8 cellular contexts compared by ENCODE assay signal in genomic region chr3:52197499-52197841, GRCh38. TPM values are rescaled to one million over a fixed set of nuclear protein-coding genes. Genes with fewer than 3 reads are reported as not detected.
DNase-seq lines count a peak whose midpoint lies in the region; ATAC-seq and TF ChIP-seq lines count a peak whose summit lies in the region.

No MANE protein-coding gene starts in this region.

- peaks cover 29 to 33% (median 31%) of the 10 kb centered on the region in 3 donors for H3K4me1 Mint-ChIP-seq in naive B cell

- peaks cover 2 to 10% of the 10 kb centered on the region in 2 donors for H3K36me3 Mint-ChIP-seq in naive B cell

- H3K36me3 ChIP-seq in BE2C (peaks cover 9% of the 10 kb centered on the region), HUES64 (ENCODE audit: insufficient read depth, low read length) (peaks cover 32% of the 10 kb centered on the region)

- peak overlapping the region; percentile 82 to 95 (median 94) for H3K27ac Mint-ChIP-seq in naive B cell

- peaks cover 6% of the 10 kb centered on the region; the same call in 1 of the 2 replicates for H3K4me1 ChIP-seq in BE2C
- H3K4me1 ChIP-seq in HUES64 (ENCODE audit: insufficient read depth, low read length), result peaks cover 6% of the 10 kb centered on the region; the same call in 1 of the 2 replicates

- peak overlapping the region; percentile 17 for H3K9ac ChIP-seq in HUES64 (ENCODE audit: low read depth, low read length)

- H3K27ac ChIP-seq in HUES64 (ENCODE audit: low read depth, low read length) (peak overlapping the region; percentile 45), cingulate gyrus (ENCODE audit: low read depth, low read length) (peak overlapping the region; percentile 87)

- 60% methylated on average over 10 of the region's 10 CpGs for WGBS in HUES64

- no peak for TF ChIP-seq CTCF in BE2C (IDR thresholded peaks at IDR 0.05; ENCODE audit: low read depth, low read length)

- DNase-seq in BE2C (no peak), naive B cell (no peak), NCI-H524 treated with DMSO at 0.1 percent for 48 hours (lab: John Stamatoyannopoulos, UW) (no peak)
- no peak for DNase-seq in effector CD4-positive, alpha-beta T cell
- no peak for DNase-seq in stimulated activated CD8-positive, alpha-beta memory T cell treated with anti-CD3 and anti-CD28 coated beads, Interleukin-4, amount 100 ng/mL, for 48 hours

- H3K9me3 ChIP-seq in BE2C (no peaks in the 10 kb centered on the region), HUES64 (ENCODE audit: insufficient read depth, low read depth, low read length) (no peaks in the 10 kb centered on the region)

- no peaks in the 10 kb centered on the region for H3K27me3 Mint-ChIP-seq in naive B cell

- peak overlapping the region; percentile 93 to 99 (median 96) for H3K4me3 Mint-ChIP-seq in naive B cell

- no peak for ATAC-seq in naive B cell (ENCODE audit: low read depth in 2 of 2)
- no peak for ATAC-seq in GM18907 (IDR thresholded peaks at IDR 0.05; ENCODE audit: unreplicated experiment)

- no peaks in the 10 kb centered on the region for H3K9me3 Mint-ChIP-seq in naive B cell

- H3K4me3 ChIP-seq in BE2C (ENCODE audit: low read depth, low read length) (peak overlapping the region; percentile 83), HUES64 (ENCODE audit: low read length) (peak overlapping the region; percentile 85)

- no peaks in the 10 kb centered on the region for H3K27me3 ChIP-seq in BE2C
- no peaks in the 10 kb centered on the region for H3K27me3 ChIP-seq in HUES64 (ENCODE audit: insufficient read depth, low read length)

RNA-seq across cellular contexts. Expression of gene ALAS1, which starts 0.5 kb away (rescaled TPM):
- polyA plus RNA-seq in BE2C (2012; ENCODE audit: insufficient read depth, insufficient read length, low read depth), result 33.2 TPM
- 31.6 TPM for polyA plus RNA-seq in HUES64 (2013, experiment 1 of 2)
- 38.7 TPM for polyA plus RNA-seq in HUES64 (2013, experiment 2 of 2)
- 10 to 100 TPM; 10.3 to 25.6 (median 18.7) TPM for polyA plus RNA-seq in naive B cell (ENCODE audit: low read depth in 6 of 6)

RNA-seq across cellular contexts. Expression of gene TLR9, which starts 28.0 kb away (rescaled TPM):
- not detected for polyA plus RNA-seq in BE2C (2012; ENCODE audit: insufficient read depth, insufficient read length, low read depth)
- polyA plus RNA-seq in HUES64 (2013, experiment 1 of 2), result not detected
- not detected for polyA plus RNA-seq in HUES64 (2013, experiment 2 of 2)
- polyA plus RNA-seq in naive B cell (ENCODE audit: low read depth in 6 of 6), result 1 to 10 TPM in 5 of 6 donors, not detected in 1; 1.6 to 4.4 (median 3.8) TPM

RNA-seq across cellular contexts. Expression of gene TWF2, which starts 41.5 kb away (rescaled TPM):
- polyA plus RNA-seq in BE2C (2012; ENCODE audit: insufficient read depth, insufficient read length, low read depth), result 72.0 TPM
- 40.0 TPM for polyA plus RNA-seq in HUES64 (2013, experiment 1 of 2)
- polyA plus RNA-seq in HUES64 (2013, experiment 2 of 2), result 38.1 TPM
- 10 to 100 TPM; 48.5 to 90.8 (median 75.4) TPM for polyA plus RNA-seq in naive B cell (ENCODE audit: low read depth in 6 of 6)

RNA-seq across cellular contexts. Expression of gene POC1A, which starts 43.2 kb away (rescaled TPM):
- 2.3 TPM for polyA plus RNA-seq in BE2C (2012; ENCODE audit: insufficient read depth, insufficient read length, low read depth)
- polyA plus RNA-seq in HUES64 (2013, experiment 1 of 2), result 24.0 TPM
- 22.6 TPM for polyA plus RNA-seq in HUES64 (2013, experiment 2 of 2)
- 1 to 10 TPM; 1.2 to 4.9 (median 1.6) TPM for polyA plus RNA-seq in naive B cell (ENCODE audit: low read depth in 6 of 6)

RNA-seq across cellular contexts. Expression of gene PPM1M, which starts 48.1 kb away (rescaled TPM):
- 5.6 TPM for polyA plus RNA-seq in BE2C (2012; ENCODE audit: insufficient read depth, insufficient read length, low read depth)
- polyA plus RNA-seq in HUES64 (2013, experiment 1 of 2), result 4.0 TPM
- 4.1 TPM for polyA plus RNA-seq in HUES64 (2013, experiment 2 of 2)
- polyA plus RNA-seq in naive B cell (ENCODE audit: low read depth in 6 of 6), result 10 to 100 TPM; 16.8 to 38.5 (median 21.4) TPM
